ENCODE assay signal across 9 cellular contexts in the genomic region with DNA sequence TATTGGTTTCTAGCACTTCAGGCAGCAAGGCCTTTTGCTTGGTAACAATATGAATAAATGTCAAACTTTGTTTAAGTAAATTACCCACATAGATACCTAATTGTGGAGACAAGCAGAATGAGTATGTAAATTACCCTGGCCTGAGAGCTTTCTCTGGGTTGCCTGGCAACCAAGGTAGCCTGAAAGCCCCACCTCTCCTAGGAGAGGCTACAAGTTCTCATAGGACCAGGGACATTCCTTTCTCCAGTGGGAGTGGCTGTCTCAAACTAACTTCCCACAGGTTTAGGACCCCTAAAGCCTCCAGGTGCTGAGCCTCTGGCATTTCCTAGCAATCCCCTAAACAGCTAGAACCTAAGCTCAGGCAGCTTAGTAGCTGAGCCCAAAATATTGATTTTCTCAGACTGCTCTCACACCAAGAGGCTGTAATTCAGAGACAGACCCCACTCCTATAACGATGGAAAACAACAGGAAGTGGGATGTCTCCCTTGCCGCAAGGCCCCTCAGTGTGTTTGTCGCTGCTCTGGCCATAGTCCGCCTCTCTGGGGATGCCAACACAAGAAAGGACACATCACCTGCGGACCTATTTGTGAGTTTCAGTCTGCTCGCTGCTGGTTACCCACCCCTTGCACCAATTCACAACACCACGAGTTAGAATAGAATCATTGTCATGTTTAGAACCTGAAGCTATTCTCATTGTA.
DNase-seq lines count a peak whose midpoint lies in the region; ATAC-seq and TF ChIP-seq lines count a peak whose summit lies in the region.
"Had no signal": no experiment of that assay in that cellular context is flagged by ENCODE, and none has a peak within 500 bp of the region (broad histone marks: within the 10 kb centered on the region; RNA-seq: fewer than 3 reads in every experiment).

No MANE protein-coding gene starts in this region.

- H3K27ac ChIP-seq in ascending aorta = peak overlapping the region; percentile 11 to 27

- H3K4me1 Mint-ChIP-seq in immature natural killer cell = no peaks in the 10 kb centered on the region

- no peak overlapping the region for H3K4me3 ChIP-seq in ascending aorta

- no peak for TF ChIP-seq CTCF in ascending aorta (IDR thresholded peaks at IDR 0.05)

- H3K36me3 Mint-ChIP-seq in immature natural killer cell = no peaks in the 10 kb centered on the region
- H3K36me3 Mint-ChIP-seq: activated naive CD8-positive, alpha-beta T cell had no signal

- H3K9me3 ChIP-seq in ascending aorta = no peaks in the 10 kb centered on the region

- peaks cover 0 to 4% (median 0%) of the 10 kb centered on the region in 3 donors for H3K27me3 Mint-ChIP-seq in immature natural killer cell (ENCODE audit: low read depth in 3 of 3)
- H3K27me3 Mint-ChIP-seq: activated naive CD8-positive, alpha-beta T cell had no signal

- ATAC-seq in GM19452 (IDR thresholded peaks at IDR 0.05; ENCODE audit: unreplicated experiment) = peak; percentile 64
- peak; percentile 77 for ATAC-seq in HG03039 (IDR thresholded peaks at IDR 0.05; ENCODE audit: unreplicated experiment)
- no peak for ATAC-seq in esophagus mucosa

- no peak overlapping the region for H3K27ac Mint-ChIP-seq in immature natural killer cell
- H3K27ac Mint-ChIP-seq: activated naive CD8-positive, alpha-beta T cell had no signal

- no peaks in the 10 kb centered on the region for H3K4me1 ChIP-seq in ascending aorta

- intact Hi-C loops in ascending aorta (cut with DNase I) = no loop called here

- H3K36me3 ChIP-seq in ascending aorta = no peaks in the 10 kb centered on the region

- no peak overlapping the region for H3K4me3 Mint-ChIP-seq in immature natural killer cell
- H3K4me3 Mint-ChIP-seq: activated naive CD8-positive, alpha-beta T cell had no signal

- no peaks in the 10 kb centered on the region for H3K27me3 ChIP-seq in ascending aorta

- H3K9me3 Mint-ChIP-seq in immature natural killer cell = no peaks in the 10 kb centered on the region

- DNase-seq in ascending aorta (ENCODE audit: low spot score in 2 of 2) (no peak), retina (peak; percentile 45), immature natural killer cell (no peak), cerebellum (ENCODE audit: low spot score) (no peak), NCI-H1417 treated with DMSO at 0.1 percent for 48 hours (lab: John Stamatoyannopoulos, UW) (no peak)
